ENCODE assay signal across 35 cellular contexts in the genomic region with DNA sequence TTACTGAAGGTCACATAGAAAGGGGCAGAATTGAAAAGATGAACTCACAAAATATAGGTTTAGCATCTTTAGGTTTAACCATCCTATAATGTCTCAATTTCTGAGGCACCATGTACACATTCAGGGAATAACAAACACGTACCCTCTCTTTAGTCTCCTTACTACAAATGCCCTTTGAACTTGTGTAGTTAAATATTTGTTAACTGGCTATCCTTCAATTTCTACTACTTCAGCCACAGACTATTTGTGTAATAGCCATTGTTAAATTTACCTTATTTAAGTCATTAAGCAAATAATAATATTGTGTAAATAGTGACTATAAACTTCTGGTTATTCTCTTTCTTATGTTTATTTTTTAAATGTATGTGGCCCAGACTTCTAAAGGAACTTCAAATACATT.
"Had no signal": no experiment of that assay in that cellular context is flagged by ENCODE, and none has a peak within 500 bp of the region (broad histone marks: within the 10 kb centered on the region; RNA-seq: fewer than 3 reads in every experiment).

No MANE protein-coding gene starts in this region.

- ATAC-seq: activated CD4-positive, alpha-beta T cell treated with anti-CD3 and anti-CD28 coated beads for 36 hours; activated CD8-positive, alpha-beta memory T cell treated with anti-CD3 and anti-CD28 coated beads, Interleukin-2, amount 10 ng/mL, durations not matched to agents 7 days and 5 days; activated CD8-positive, alpha-beta T cell treated with anti-CD3 and anti-CD28 coated beads, Interleukin-2, amount 10 ng/mL, durations not matched to agents 7 days and 5 days; activated naive CD8-positive, alpha-beta T cell treated with anti-CD3 and anti-CD28 coated beads, Interleukin-2, amount 50 U/mL, for 24 hours; effector memory CD8-positive, alpha-beta T cell; foreskin keratinocyte; gastrocnemius medialis; heart left ventricle had no signal

- H3K4me1 ChIP-seq: adrenal gland, ascending aorta, esophagus muscularis mucosa, gastrocnemius medialis, heart left ventricle had no signal

- H3K4me3 ChIP-seq: adrenal gland, ascending aorta, esophagus muscularis mucosa, gastrocnemius medialis, heart left ventricle had no signal

- H3K9me3 ChIP-seq: adrenal gland, ascending aorta, esophagus muscularis mucosa, gastrocnemius medialis, heart left ventricle had no signal

- H3K36me3 Mint-ChIP-seq: activated CD4-positive, alpha-beta memory T cell treated with anti-CD3 and anti-CD28 coated beads for 36 hours; activated CD8-positive, alpha-beta memory T cell treated with anti-CD3 and anti-CD28 coated beads, Interleukin-2, amount 10 ng/mL, durations not matched to agents 7 days and 5 days; activated naive CD4-positive, alpha-beta T cell treated with anti-CD3 and anti-CD28 coated beads, Interleukin-2, amount 50 U/mL, for 24 hours; activated naive CD8-positive, alpha-beta T cell treated with anti-CD3 and anti-CD28 coated beads for 36 hours had no signal

- H3K27me3 Mint-ChIP-seq: activated CD4-positive, alpha-beta memory T cell treated with anti-CD3 and anti-CD28 coated beads for 36 hours; activated CD4-positive, alpha-beta T cell treated with anti-CD3 and anti-CD28 coated beads for 36 hours; activated CD4-positive, alpha-beta T cell treated with anti-CD3 and anti-CD28 coated beads, Interleukin-2, amount 10 ng/mL, durations not matched to agents 24 days and 14 days; activated CD8-positive, alpha-beta memory T cell treated with anti-CD3 and anti-CD28 coated beads, Interleukin-2, amount 10 ng/mL, durations not matched to agents 7 days and 5 days; activated naive CD4-positive, alpha-beta T cell treated with anti-CD3 and anti-CD28 coated beads, Interleukin-2, amount 50 U/mL, for 24 hours; activated naive CD8-positive, alpha-beta T cell treated with anti-CD3 and anti-CD28 coated beads for 36 hours; activated naive CD8-positive, alpha-beta T cell treated with anti-CD3 and anti-CD28 coated beads, Interleukin-2, amount 50 U/mL, for 24 hours; central memory CD8-positive, alpha-beta T cell; effector memory CD8-positive, alpha-beta T cell had no signal

- H3K9me3 Mint-ChIP-seq: activated CD4-positive, alpha-beta memory T cell treated with anti-CD3 and anti-CD28 coated beads for 36 hours; activated CD4-positive, alpha-beta T cell treated with anti-CD3 and anti-CD28 coated beads, Interleukin-2, amount 10 ng/mL, durations not matched to agents 24 days and 14 days; activated naive CD4-positive, alpha-beta T cell treated with anti-CD3 and anti-CD28 coated beads for 36 hours; activated naive CD4-positive, alpha-beta T cell treated with anti-CD3 and anti-CD28 coated beads, Interleukin-2, amount 50 U/mL, for 24 hours; activated naive CD8-positive, alpha-beta T cell treated with anti-CD3 and anti-CD28 coated beads for 36 hours; activated T-helper 1 cell treated with anti-CD3 and anti-CD28 coated beads, Interleukin-12 subunit alpha, Interleukin-12 subunit beta, Interleukin-2, Interleukin-4 antibody, amounts not matched to agents 30 ng/mL and 10 ng/mL and 1 ng/mL, durations not matched to agents 14 hours and 24 hours and 36 hours; activated T-helper 2 cell treated with anti-CD3 and anti-CD28 coated beads, Interferon-gamma antibody, Interleukin-2, Interleukin-4, amounts not matched to agents 10 μg/mL and 5 μg/mL and 100 μg/mL, durations not matched to agents 14 hours and 24 hours and 36 hours; central memory CD8-positive, alpha-beta T cell; effector memory CD8-positive, alpha-beta T cell; T-helper 1 cell treated with Interleukin-12 subunit alpha and Interleukin-12 subunit beta and Interleukin-4 antibody, amounts not matched to agents 30 μg/mL and 1 μg/mL, for 36 hours; T-helper 2 cell treated with Interferon-gamma antibody and Interleukin-4, amounts not matched to agents 5 μg/mL and 100 μg/mL, for 36 hours had no signal

- H3K27me3 ChIP-seq: adrenal gland, ascending aorta, brain microvascular endothelial cell, esophagus muscularis mucosa, foreskin keratinocyte, gastrocnemius medialis, heart left ventricle had no signal

- H3K4me3 Mint-ChIP-seq: activated CD4-positive, alpha-beta memory T cell treated with anti-CD3 and anti-CD28 coated beads for 36 hours; activated CD4-positive, alpha-beta T cell treated with anti-CD3 and anti-CD28 coated beads for 36 hours; activated CD4-positive, alpha-beta T cell treated with anti-CD3 and anti-CD28 coated beads, Interleukin-2, amount 10 ng/mL, durations not matched to agents 24 days and 14 days; activated CD8-positive, alpha-beta memory T cell treated with anti-CD3 and anti-CD28 coated beads, Interleukin-2, amount 10 ng/mL, durations not matched to agents 7 days and 5 days; activated CD8-positive, alpha-beta T cell treated with anti-CD3 and anti-CD28 coated beads, Interleukin-2, amount 10 ng/mL, durations not matched to agents 7 days and 5 days; activated naive CD4-positive, alpha-beta T cell treated with anti-CD3 and anti-CD28 coated beads for 36 hours; activated naive CD4-positive, alpha-beta T cell treated with anti-CD3 and anti-CD28 coated beads, Interleukin-2, amount 50 U/mL, for 24 hours; activated naive CD8-positive, alpha-beta T cell treated with anti-CD3 and anti-CD28 coated beads for 36 hours; activated naive CD8-positive, alpha-beta T cell treated with anti-CD3 and anti-CD28 coated beads, Interleukin-2, amount 50 U/mL, for 24 hours; activated T-helper 1 cell treated with anti-CD3 and anti-CD28 coated beads, Interleukin-12 subunit alpha, Interleukin-12 subunit beta, Interleukin-2, Interleukin-4 antibody, amounts not matched to agents 30 ng/mL and 10 ng/mL and 1 ng/mL, durations not matched to agents 14 hours and 24 hours and 36 hours; central memory CD8-positive, alpha-beta T cell; effector memory CD8-positive, alpha-beta T cell; T-helper 1 cell treated with Interleukin-12 subunit alpha and Interleukin-12 subunit beta and Interleukin-4 antibody, amounts not matched to agents 30 μg/mL and 1 μg/mL, for 36 hours; T-helper 2 cell treated with Interferon-gamma antibody and Interleukin-4, amounts not matched to agents 5 μg/mL and 100 μg/mL, for 36 hours had no signal

- H3K36me3 ChIP-seq: adrenal gland, ascending aorta, brain microvascular endothelial cell, esophagus muscularis mucosa, gastrocnemius medialis, heart left ventricle had no signal

- FAIRE-seq: bronchial epithelial cell had no signal

- H3K4me1 Mint-ChIP-seq: activated CD4-positive, alpha-beta T cell treated with anti-CD3 and anti-CD28 coated beads for 36 hours; activated CD4-positive, alpha-beta T cell treated with anti-CD3 and anti-CD28 coated beads, Interleukin-2, amount 10 ng/mL, durations not matched to agents 24 days and 14 days; activated CD8-positive, alpha-beta memory T cell treated with anti-CD3 and anti-CD28 coated beads, Interleukin-2, amount 10 ng/mL, durations not matched to agents 7 days and 5 days; activated naive CD4-positive, alpha-beta T cell treated with anti-CD3 and anti-CD28 coated beads, Interleukin-2, amount 50 U/mL, for 24 hours; activated naive CD8-positive, alpha-beta T cell treated with anti-CD3 and anti-CD28 coated beads for 36 hours; activated naive CD8-positive, alpha-beta T cell treated with anti-CD3 and anti-CD28 coated beads, Interleukin-2, amount 50 U/mL, for 24 hours; central memory CD8-positive, alpha-beta T cell had no signal

- DNase-seq: activated CD4-positive, alpha-beta memory T cell treated with anti-CD3 and anti-CD28 coated beads for 36 hours; activated CD4-positive, alpha-beta T cell treated with anti-CD3 and anti-CD28 coated beads for 36 hours; activated CD4-positive, alpha-beta T cell treated with anti-CD3 and anti-CD28 coated beads, Interleukin-2, amount 10 ng/mL, durations not matched to agents 24 days and 14 days; activated CD4-positive, CD25-positive, alpha-beta regulatory T cell; activated CD4-positive, CD25-positive, alpha-beta regulatory T cell treated with anti-CD3 and anti-CD28 coated beads, Interleukin-2, amount 50 U/mL, for 72 hours; activated CD8-positive, alpha-beta memory T cell treated with anti-CD3 and anti-CD28 coated beads, Interleukin-2, amount 10 ng/mL, durations not matched to agents 7 days and 5 days; activated CD8-positive, alpha-beta memory T cell treated with anti-CD3 and anti-CD28 coated beads, Interleukin-2, amount 50 U/mL, for 4 hours; activated CD8-positive, alpha-beta T cell treated with anti-CD3 and anti-CD28 coated beads, Interleukin-2, amount 10 ng/mL, durations not matched to agents 7 days and 5 days; activated effector memory CD4-positive, alpha-beta T cell treated with anti-CD3 and anti-CD28 coated beads, Interleukin-2, amount 50 U/mL, for 16 hours; activated naive CD4-positive, alpha-beta T cell treated with anti-CD3 and anti-CD28 coated beads for 36 hours; activated naive CD8-positive, alpha-beta T cell treated with anti-CD3 and anti-CD28 coated beads for 36 hours; activated naive CD8-positive, alpha-beta T cell treated with anti-CD3 and anti-CD28 coated beads, Interleukin-2, amount 50 U/mL, for 24 hours; activated T-cell treated with anti-CD3 and anti-CD28 coated beads, Interleukin-2, amount 50 U/mL, for 1 hour; activated T-cell treated with anti-CD3 and anti-CD28 coated beads, Interleukin-2, amount 50 U/mL, for 48 hours; adrenal gland; brain microvascular endothelial cell; cortex of kidney; dermis blood vessel endothelial cell; effector CD4-positive, alpha-beta T cell; effector memory CD8-positive, alpha-beta T cell; erythroblast; foreskin keratinocyte; gastrocnemius medialis; glutamatergic neuron; heart left ventricle; T1000 had no signal

- H3K27ac Mint-ChIP-seq: activated CD4-positive, alpha-beta memory T cell treated with anti-CD3 and anti-CD28 coated beads for 36 hours; activated CD4-positive, alpha-beta T cell treated with anti-CD3 and anti-CD28 coated beads for 36 hours; activated CD4-positive, alpha-beta T cell treated with anti-CD3 and anti-CD28 coated beads, Interleukin-2, amount 10 ng/mL, durations not matched to agents 24 days and 14 days; activated CD8-positive, alpha-beta memory T cell treated with anti-CD3 and anti-CD28 coated beads, Interleukin-2, amount 10 ng/mL, durations not matched to agents 7 days and 5 days; activated CD8-positive, alpha-beta T cell treated with anti-CD3 and anti-CD28 coated beads, Interleukin-2, amount 10 ng/mL, durations not matched to agents 7 days and 5 days; activated naive CD4-positive, alpha-beta T cell treated with anti-CD3 and anti-CD28 coated beads for 36 hours; activated naive CD4-positive, alpha-beta T cell treated with anti-CD3 and anti-CD28 coated beads, Interleukin-2, amount 50 U/mL, for 24 hours; activated naive CD8-positive, alpha-beta T cell treated with anti-CD3 and anti-CD28 coated beads for 36 hours; activated naive CD8-positive, alpha-beta T cell treated with anti-CD3 and anti-CD28 coated beads, Interleukin-2, amount 50 U/mL, for 24 hours; activated T-helper 1 cell treated with anti-CD3 and anti-CD28 coated beads, Interleukin-12 subunit alpha, Interleukin-12 subunit beta, Interleukin-2, Interleukin-4 antibody, amounts not matched to agents 30 ng/mL and 10 ng/mL and 1 ng/mL, durations not matched to agents 14 hours and 24 hours and 36 hours; activated T-helper 2 cell treated with anti-CD3 and anti-CD28 coated beads, Interferon-gamma antibody, Interleukin-2, Interleukin-4, amounts not matched to agents 10 μg/mL and 5 μg/mL and 100 μg/mL, durations not matched to agents 14 hours and 24 hours and 36 hours; effector memory CD8-positive, alpha-beta T cell; T-helper 1 cell treated with Interleukin-12 subunit alpha and Interleukin-12 subunit beta and Interleukin-4 antibody, amounts not matched to agents 30 μg/mL and 1 μg/mL, for 36 hours; T-helper 2 cell treated with Interferon-gamma antibody and Interleukin-4, amounts not matched to agents 5 μg/mL and 100 μg/mL, for 36 hours had no signal

- H3K27ac ChIP-seq: adrenal gland, ascending aorta, brain microvascular endothelial cell, esophagus muscularis mucosa, foreskin keratinocyte, gastrocnemius medialis, heart left ventricle had no signal
